11 cellular contexts compared by ENCODE assay signal in genomic region chr1:6207075-6207885, GRCh38. TPM values are rescaled to one million over a fixed set of nuclear protein-coding genes. Genes with fewer than 3 reads are reported as not detected.
DNase-seq lines count a peak whose midpoint lies in the region; TF ChIP-seq lines count a peak whose summit lies in the region.
"Had no signal": no experiment of that assay in that cellular context is flagged by ENCODE, and none has a peak within 500 bp of the region (broad histone marks: within the 10 kb centered on the region; RNA-seq: fewer than 3 reads in every experiment).

No MANE protein-coding gene starts in this region.

- H3K27me3 ChIP-seq in PC-9 (ENCODE audit: insufficient read depth, low read depth), result no peaks in the 10 kb centered on the region
- peaks cover 21 to 42% (median 31%) of the 10 kb centered on the region in 3 experiments for H3K27me3 ChIP-seq in neuronal stem cell (ENCODE audit: control insufficient read depth in 3 of 3, insufficient read depth in 3 of 3, low read depth in 1 of 3, low read length in 3 of 3)
- H3K27me3 ChIP-seq in H9 (ENCODE audit: insufficient read depth, low read length), result no peaks in the 10 kb centered on the region; the same call in 1 of the 2 replicates

- no peak overlapping the region for H2BK120ac ChIP-seq in neuronal stem cell (ENCODE audit: low read depth, low read length)
- no peak overlapping the region for H2BK120ac ChIP-seq in H9 (ENCODE audit: low read depth, low read length, poor library complexity, severe bottlenecking)

- H2BK15ac ChIP-seq in neuronal stem cell (ENCODE audit: low read length) (peak overlapping the region; percentile 56), H9 (ENCODE audit: low read depth, low read length) (no peak overlapping the region)

- no peak overlapping the region for H3K27ac ChIP-seq in PC-9
- H3K27ac ChIP-seq in neuronal stem cell (replicated peaks; ENCODE audit: low read length), result no peak overlapping the region
- H3K27ac ChIP-seq in H9 (ENCODE audit: insufficient read length, low read depth, low read length), result no peak overlapping the region

- H3K9me2 ChIP-seq in PC-9 (ENCODE audit: insufficient read depth), result no peaks in the 10 kb centered on the region

- no peaks in the 10 kb centered on the region for H3F3A ChIP-seq in PC-9 (ENCODE audit: insufficient read depth, low read depth)

- peak overlapping the region; percentile 21 for H3K9ac ChIP-seq in neuronal stem cell (ENCODE audit: low read depth, low read length, poor library complexity)
- H3K9ac ChIP-seq in H9 (ENCODE audit: extremely low read depth, insufficient read length, low read length), result no peak overlapping the region

- no peak overlapping the region for H3T11ph ChIP-seq in H9 (ENCODE audit: low read length)

- H3K79me1 ChIP-seq in neuronal stem cell (ENCODE audit: low read depth, low read length) (peaks cover 1% of the 10 kb centered on the region), H9 (ENCODE audit: insufficient read depth, low read depth, low read length, poor library complexity, severe bottlenecking) (no peaks in the 10 kb centered on the region)

- intact Hi-C loops in PC-9 (cut with micrococcal nuclease; ENCODE audit: unreplicated experiment), result no loop called here

- H3K9me3 Mint-ChIP-seq in H9, result no peaks in the 10 kb centered on the region
- H3K9me3 Mint-ChIP-seq: dendritic cell treated with granulocyte-macrophage colony-stimulating factor and Interleukin-4, amounts not matched to agents 40 ng/mL and 50 ng/mL, for 4 days had no signal

- H3K36me3 Mint-ChIP-seq in H9 (ENCODE audit: insufficient read depth in 1 of 3, low read depth in 3 of 3), result no peaks in the 10 kb centered on the region

- H4K5ac ChIP-seq in H9 (ENCODE audit: insufficient read length, low read depth, low read length), result no peak overlapping the region

- H3K4ac ChIP-seq in neuronal stem cell (ENCODE audit: low read length) (no peak overlapping the region), H9 (ENCODE audit: low read depth, low read length) (no peak overlapping the region)

- H3K4me2 ChIP-seq in PC-9 (peak overlapping the region; percentile 84), neuronal stem cell (ENCODE audit: insufficient read depth, low read length, poor library complexity, severe bottlenecking) (no peak overlapping the region), H9 (ENCODE audit: insufficient read depth, insufficient read length, low read length) (no peak overlapping the region)

- CTCF ChIA-PET in PC-9 (lab: Charles Lee), result interaction anchor here (1.1 kb wide), 1 partner anchor 17 kb away, joined by 11 read pairs; no protein-coding TSS in a partner anchor

- peak overlapping the region; percentile 2 for H3K18ac ChIP-seq in neuronal stem cell (ENCODE audit: low read length)
- no peak overlapping the region for H3K18ac ChIP-seq in H9 (ENCODE audit: insufficient read length, low read depth, low read length)

- no peak overlapping the region; a peak in 2 of 5 replicates for H3K4me3 Mint-ChIP-seq in H9

- H3K56ac ChIP-seq in H9 (ENCODE audit: insufficient read length, low read depth, low read length), result no peak overlapping the region

- H4K91ac ChIP-seq in neuronal stem cell (ENCODE audit: low read depth, low read length, poor library complexity), result no peak overlapping the region
- H4K91ac ChIP-seq in H9 (ENCODE audit: insufficient read length, low read depth, low read length), result no peak overlapping the region

- peaks cover 40% of the 10 kb centered on the region for H3K27me3 Mint-ChIP-seq in H9 (ENCODE audit: low read depth)

- H3K36me3 ChIP-seq in PC-9 (ENCODE audit: low read depth), result no peaks in the 10 kb centered on the region
- H3K36me3 ChIP-seq in neuronal stem cell (replicated peaks in 1 of 2; ENCODE audit: control insufficient read depth in 2 of 2, insufficient read depth in 2 of 2, low read length in 2 of 2), result no peaks in the 10 kb centered on the region

- H3K23me2 ChIP-seq in H9 (ENCODE audit: insufficient read length, low read depth, low read length, poor library complexity, severe bottlenecking), result peaks cover 19% of the 10 kb centered on the region

- H3K79me2 ChIP-seq in PC-9 (ENCODE audit: low read depth) (peaks cover 15% of the 10 kb centered on the region), H9 (ENCODE audit: insufficient read depth, low read length) (no peaks in the 10 kb centered on the region)

- no peak overlapping the region for H2AFZ ChIP-seq in PC-9
- H2AFZ ChIP-seq in neuronal stem cell (ENCODE audit: low read length), result no peak overlapping the region
- H2AFZ ChIP-seq in H9 (ENCODE audit: low read length), result no peak overlapping the region

- BruUV-seq in PC-9 (replicated peaks; lab: Mats Ljungman, UMichigan), result no TSS peak

- H3K4me1 ChIP-seq in PC-9 (replicated peaks; ENCODE audit: insufficient read depth), result 0 out of 2 replicates have a peak, but pooled peaks cover 6% of the 10 kb centered on the region
- peaks cover 12 to 16% of the 10 kb centered on the region in 2 donors for H3K4me1 ChIP-seq in neuronal stem cell (ENCODE audit: control insufficient read depth in 2 of 2, insufficient read depth in 1 of 2, low read depth in 1 of 2, low read length in 2 of 2)
- no peaks in the 10 kb centered on the region for H3K4me1 ChIP-seq in H9 (ENCODE audit: insufficient read depth, low read length)

- peak overlapping the region; percentile 22 for H2BK12ac ChIP-seq in neuronal stem cell (ENCODE audit: low read length)
- H2BK12ac ChIP-seq in H9 (ENCODE audit: insufficient read length, low read depth, low read length), result no peak overlapping the region

- no peak overlapping the region for H3K27ac Mint-ChIP-seq in H9
- H3K27ac Mint-ChIP-seq: dendritic cell treated with granulocyte-macrophage colony-stimulating factor and Interleukin-4, amounts not matched to agents 40 ng/mL and 50 ng/mL, for 4 days had no signal

- WGBS in neuronal stem cell (ENCODE audit: extremely low coverage in 2 of 2, insufficient read length in 2 of 2, insufficient replicate concordance in 1 of 2), 2 donors, result no CpG with 5 or more reads among the region's 19 CpGs
- no CpG with 5 or more reads among the region's 19 CpGs for WGBS in H9 (ENCODE audit: extremely low coverage, insufficient read length, low lambda C conversion rate)

- peaks cover 7 to 27% of the 10 kb centered on the region in 2 experiments for H3K4me1 Mint-ChIP-seq in H9

- no peaks in the 10 kb centered on the region for H4K20me1 ChIP-seq in PC-9 (ENCODE audit: insufficient read depth)
- no peaks in the 10 kb centered on the region for H4K20me1 ChIP-seq in H9 (ENCODE audit: control insufficient read depth, insufficient read depth, insufficient read length)

- H2BK5ac ChIP-seq in neuronal stem cell (ENCODE audit: low read length) (no peak overlapping the region), H9 (ENCODE audit: insufficient read length, low read length) (no peak overlapping the region)

- H3K4me3 ChIP-seq in PC-9 (peak overlapping the region; percentile 94), epithelial cell of proximal tubule (ENCODE audit: low read depth, low read length) (peak overlapping the region; percentile 90), neuronal stem cell (ENCODE audit: low read length in 2 of 2) (no peak overlapping the region)

- POLR2A ChIA-PET in PC-9 (lab: Charles Lee; ENCODE audit: unreplicated experiment), result interaction anchor here (0.6 kb wide), 1 partner anchor 49 kb away, joined by 3 read pairs; no protein-coding TSS in a partner anchor

- peak overlapping the region; percentile 88 for H2AK5ac ChIP-seq in neuronal stem cell (ENCODE audit: low read depth, low read length)
- no peak overlapping the region for H2AK5ac ChIP-seq in H9 (ENCODE audit: insufficient read length, low read length)

- DNase-seq in GM10266 (ENCODE audit: extremely low spot score) (peak; percentile 45), PC-9 (no peak), epithelial cell of proximal tubule (ENCODE audit: low read depth) (no peak), neuronal stem cell (ENCODE audit: low spot score) (no peak), NOMO-1 (lab: John Stamatoyannopoulos, UW; ENCODE audit: unreplicated experiment in 2 of 2) (no peak), DMS79 treated with DMSO at 0.1 percent for 48 hours (lab: John Stamatoyannopoulos, UW) (no peak), H9 (no peak)
- DNase-seq: NCI-H345 had no signal

- TF ChIP-seq CTCF in GM10266 (IDR thresholded peaks at IDR 0.05; ENCODE audit: control insufficient read depth, insufficient read depth, low read depth, missing control alignments) (no peak), PC-9 (conservative IDR thresholded peaks at IDR 0.05) (no peak), epithelial cell of proximal tubule (conservative IDR thresholded peaks at IDR 0.05; ENCODE audit: low read depth, low read length) (no peak), H9 (conservative IDR thresholded peaks at IDR 0.05) (no peak)

- H4K8ac ChIP-seq in neuronal stem cell (ENCODE audit: low read depth, low read length) (no peak overlapping the region), H9 (replicated peaks; ENCODE audit: insufficient read length, low read depth, low read length) (no peak overlapping the region)

- no peak overlapping the region for H2BK20ac ChIP-seq in H9 (ENCODE audit: low read depth, low read length, poor library complexity, severe bottlenecking)

- H3K14ac ChIP-seq in neuronal stem cell (ENCODE audit: low read length), result peak overlapping the region; percentile 27
- no peak overlapping the region for H3K14ac ChIP-seq in H9 (ENCODE audit: insufficient read depth, low read length)

- H3K23ac ChIP-seq in neuronal stem cell (ENCODE audit: low read depth, low read length, poor library complexity) (no peak overlapping the region), H9 (ENCODE audit: insufficient read length, low read depth, low read length) (no peak overlapping the region)

- H3K9me3 ChIP-seq in PC-9 (ENCODE audit: insufficient read depth, low read depth) (no peaks in the 10 kb centered on the region), neuronal stem cell (replicated peaks in 1 of 2; ENCODE audit: control insufficient read depth in 2 of 2, insufficient read depth in 1 of 2, low read depth in 1 of 2, low read length in 2 of 2) (peaks cover 0 to 2% of the 10 kb centered on the region in 2 donors), H9 (ENCODE audit: control insufficient read depth, low read depth, low read length) (no peaks in the 10 kb centered on the region)

RNA-seq across cellular contexts. Expression of gene RNF207, which starts 1.4 kb away (rescaled TPM):
- total RNA-seq in PC-9 (2021) (49.3 and 53.1 TPM in 2 replicates), epithelial cell of proximal tubule (16.9 and 32.1 TPM in 2 replicates), H9 (2021) (4.9 and 7.1 TPM in 2 replicates)
- 0.68 TPM for polyA plus RNA-seq in neuronal stem cell (2013, experiment 1 of 2)
- 0.66 TPM for polyA plus RNA-seq in neuronal stem cell (2013, experiment 2 of 2)

RNA-seq across cellular contexts. Expression of gene RPL22, which starts 7.9 kb away (rescaled TPM):
- 408 and 447 TPM in 2 replicates for total RNA-seq in PC-9 (2021)
- 202 and 341 TPM in 2 replicates for total RNA-seq in epithelial cell of proximal tubule
- polyA plus RNA-seq in neuronal stem cell (2013, experiment 1 of 2), result 1,500 TPM
- 1,497 TPM for polyA plus RNA-seq in neuronal stem cell (2013, experiment 2 of 2)
- total RNA-seq in H9 (2021), result 547 and 582 TPM in 2 replicates

RNA-seq across cellular contexts. Expression of gene CHD5, which starts 27.2 kb away (rescaled TPM):
- 0.50 and 0.63 TPM in 2 replicates for total RNA-seq in PC-9 (2021)
- under 0.01 TPM in 1 of 2 replicates, not detected in the other for total RNA-seq in epithelial cell of proximal tubule
- 0.14 TPM for polyA plus RNA-seq in neuronal stem cell (2013, experiment 1 of 2)
- polyA plus RNA-seq in neuronal stem cell (2013, experiment 2 of 2), result 0.22 TPM
- total RNA-seq in H9 (2021), result 0.99 and 1.6 TPM in 2 replicates

RNA-seq across cellular contexts. Expression of gene ICMT, which starts 28.5 kb away (rescaled TPM):
- total RNA-seq in PC-9 (2021) (43.9 and 44.3 TPM in 2 replicates), epithelial cell of proximal tubule (75.0 and 119 TPM in 2 replicates), H9 (2021) (107 and 114 TPM in 2 replicates)
- 38.1 TPM for polyA plus RNA-seq in neuronal stem cell (2013, experiment 1 of 2)
- 38.5 TPM for polyA plus RNA-seq in neuronal stem cell (2013, experiment 2 of 2)

RNA-seq across cellular contexts. Expression of gene HES3, which starts 36.7 kb away (rescaled TPM):
- total RNA-seq in PC-9 (2021), result not detected in 2 replicates
- not detected in 2 replicates for total RNA-seq in epithelial cell of proximal tubule
- polyA plus RNA-seq in neuronal stem cell (2013, experiment 1 of 2), result 0.08 TPM
- polyA plus RNA-seq in neuronal stem cell (2013, experiment 2 of 2), result 0.15 TPM
- total RNA-seq in H9 (2021), result 89.9 and 93.4 TPM in 2 replicates
- total RNA-seq: mucosa of gallbladder, subcutaneous adipose tissue had no signal

Comparison
In these comparisons a context has a peak if more than half of its experiments do, and no peak if none do; other contexts are left out.
1. H3K4me3 ChIP-seq: peak in PC-9 (single experiment) and epithelial cell of proximal tubule (single experiment); none in neuronal stem cell (0 of 2).